In the genomic region with DNA sequence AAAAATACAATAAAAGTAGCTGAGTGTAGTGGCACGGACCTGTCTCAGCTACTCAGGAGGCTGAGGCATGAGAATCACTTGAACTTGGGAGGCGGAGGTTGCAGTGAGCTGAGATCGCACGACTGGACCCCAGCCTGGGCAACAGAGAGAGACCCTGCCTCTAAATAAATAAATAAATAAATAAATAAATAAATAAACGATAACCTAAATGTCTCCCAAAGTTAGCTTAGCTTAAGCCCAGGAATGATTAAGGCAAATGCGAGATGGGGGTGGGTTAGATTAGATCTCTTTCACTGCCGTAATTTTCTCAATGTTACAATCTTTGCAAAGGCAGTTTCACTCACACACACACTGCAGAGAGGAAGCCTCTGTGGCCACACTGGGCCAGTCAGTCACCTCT, we compare ENCODE assay signal across 25 cellular contexts. TPM values are rescaled to one million over a fixed set of nuclear protein-coding genes. Genes with fewer than 3 reads are reported as not detected.
A peak's percentile ranks its signal among the peaks of the same experiment; 100 is the strongest.
DNase-seq lines count a peak whose midpoint lies in the region; ATAC-seq, FAIRE-seq and TF ChIP-seq lines count a peak whose summit lies in the region.
"Had no signal": no experiment of that assay in that cellular context is flagged by ENCODE, and none has a peak within 500 bp of the region (broad histone marks: within the 10 kb centered on the region; RNA-seq: fewer than 3 reads in every experiment).

No MANE protein-coding gene starts in this region.

- ATAC-seq in K562 (peak; percentile 2; the same call in 1 of the 3 replicates), HG02588 (IDR thresholded peaks at IDR 0.05; ENCODE audit: unreplicated experiment) (no peak), GM19351 (IDR thresholded peaks at IDR 0.05; ENCODE audit: unreplicated experiment) (no peak)
- ATAC-seq: naive thymus-derived CD8-positive, alpha-beta T cell had no signal

- H3K4me3 Mint-ChIP-seq in chondrocyte (ENCODE audit: unreplicated experiment) = no peak overlapping the region
- H3K4me3 Mint-ChIP-seq: activated CD4-positive, alpha-beta T cell treated with anti-CD3 and anti-CD28 coated beads for 36 hours; activated naive CD8-positive, alpha-beta T cell treated with anti-CD3 and anti-CD28 coated beads for 36 hours; stimulated activated naive CD8-positive, alpha-beta T cell treated with anti-CD3 and anti-CD28 coated beads, Interleukin-15, Interleukin-2, amounts not matched to agents 100 ng/mL and 50 ng/mL, for 24 hours had no signal

- no peaks in the 10 kb centered on the region for H3K36me3 ChIP-seq in A673 (ENCODE audit: insufficient read depth, low read length, poor library complexity, severe bottlenecking)
- no peaks in the 10 kb centered on the region for H3K36me3 ChIP-seq in HUES48 (ENCODE audit: control insufficient read depth, insufficient read depth, low read length)
- H3K36me3 ChIP-seq in K562 (ENCODE audit: control insufficient read depth, insufficient read depth, low read length) = no peaks in the 10 kb centered on the region; the same call in 2 of the 3 replicates
- H3K36me3 ChIP-seq in mesendoderm (ENCODE audit: control insufficient read depth, insufficient read depth, low read length) = no peaks in the 10 kb centered on the region
- H3K36me3 ChIP-seq: ovary, thyroid gland had no signal

- FAIRE-seq in K562 (lab: Jason Lieb, UNC) = no peak
- FAIRE-seq: astrocyte, HepG2, small intestine had no signal

- peak overlapping the region; percentile 66 for H2AK5ac ChIP-seq in mesendoderm (ENCODE audit: low read length)

- H2BK120ac ChIP-seq in mesendoderm (ENCODE audit: low read depth, low read length) = no peak overlapping the region

- H3K4me3 ChIP-seq in A673 (ENCODE audit: low read depth, low read length, poor library complexity, severe bottlenecking) (no peak overlapping the region), HUES48 (ENCODE audit: low read depth, low read length) (no peak overlapping the region), K562 (no peak overlapping the region), mesendoderm (ENCODE audit: low read length) (no peak overlapping the region)
- H3K4me3 ChIP-seq: ovary, thyroid gland had no signal

- H3K27me3 Mint-ChIP-seq in chondrocyte (ENCODE audit: low read depth) = no peaks in the 10 kb centered on the region

- H3K56ac ChIP-seq in mesendoderm (ENCODE audit: low read length) = peak overlapping the region; percentile 85

- H3K4me1 Mint-ChIP-seq in chondrocyte (ENCODE audit: low read depth) = peaks cover 10% of the 10 kb centered on the region

- H3K79me1 ChIP-seq in mesendoderm (ENCODE audit: low read length) = no peaks in the 10 kb centered on the region

- intact Hi-C loops in A673 (cut with micrococcal nuclease; ENCODE audit: unreplicated experiment) = loop anchor here (5.0 kb wide), 1 partner anchor 267 kb away; no protein-coding TSS in a partner anchor
- intact Hi-C loops in K562 (cut with micrococcal nuclease) = no loop called here

- H3K23ac ChIP-seq in mesendoderm (ENCODE audit: low read length) = no peak overlapping the region

- H3K27me3 ChIP-seq in A673 (replicated peaks; ENCODE audit: insufficient read depth, low read depth, low read length, poor library complexity) (no peaks in the 10 kb centered on the region), HUES48 (ENCODE audit: control insufficient read depth, insufficient read depth, low read length) (no peaks in the 10 kb centered on the region), K562 (ENCODE audit: control insufficient read depth in 2 of 2, insufficient read depth in 2 of 2, low read length in 2 of 2) (no peaks in the 10 kb centered on the region), mesendoderm (ENCODE audit: insufficient read depth, low read length, poor library complexity) (no peaks in the 10 kb centered on the region)
- H3K27me3 ChIP-seq: ovary, thyroid gland had no signal

- CTCF ChIA-PET in A673 (lab: Charles Lee) = no interaction called here
- CTCF ChIA-PET in K562 (lab: Yijun Ruan, JAX; ENCODE audit: low intra/inter-chr PET ratio) = no interaction called here
- CTCF ChIA-PET in GM10248 (lab: Yijun Ruan, JAX) = interaction anchor here (0.8 to 2.2 kb wide), 6 partner anchors 14 to 310 kb away, joined by 3 to 6 read pairs (median 4); no protein-coding TSS in a partner anchor

- H3K18ac ChIP-seq in mesendoderm (ENCODE audit: low read length) = peak overlapping the region; percentile 11

- in situ Hi-C loops in K562 (cut with MboI) = no loop called here

- peaks cover 31% of the 10 kb centered on the region for H3K4me1 ChIP-seq in A673 (ENCODE audit: insufficient read depth, low read length, poor library complexity, severe bottlenecking)
- H3K4me1 ChIP-seq in HUES48 (ENCODE audit: control insufficient read depth, insufficient read depth, low read length) = peaks cover 50% of the 10 kb centered on the region
- peaks cover 36 to 70% of the 10 kb centered on the region in 2 experiments for H3K4me1 ChIP-seq in K562 (replicated peaks in 1 of 2; ENCODE audit: control insufficient read depth in 2 of 2, insufficient read depth in 2 of 2, low read length in 2 of 2)
- peaks cover 19% of the 10 kb centered on the region for H3K4me1 ChIP-seq in mesendoderm (ENCODE audit: control insufficient read depth, low read depth, low read length)

- no peaks in the 10 kb centered on the region for H3K36me3 Mint-ChIP-seq in chondrocyte (ENCODE audit: low read depth)
- H3K36me3 Mint-ChIP-seq: activated naive CD8-positive, alpha-beta T cell treated with anti-CD3 and anti-CD28 coated beads for 36 hours; naive thymus-derived CD8-positive, alpha-beta T cell had no signal

- H3K9me3 ChIP-seq in A673 (ENCODE audit: low read depth, low read length, poor library complexity, severe bottlenecking) = no peaks in the 10 kb centered on the region
- H3K9me3 ChIP-seq in HUES48 (ENCODE audit: control insufficient read depth, insufficient read depth, low read length) = no peaks in the 10 kb centered on the region
- no peaks in the 10 kb centered on the region for H3K9me3 ChIP-seq in K562 (replicated peaks; ENCODE audit: control insufficient read depth, insufficient read depth, low read depth, low read length)
- H3K9me3 ChIP-seq: ovary, thyroid gland had no signal

- peak overlapping the region; percentile 29 for H3K4ac ChIP-seq in mesendoderm (ENCODE audit: low read depth, low read length)

- peak overlapping the region; percentile 63 for H2AFZ ChIP-seq in K562 (ENCODE audit: low read depth, low read length)

- H3K9me1 ChIP-seq in K562 (ENCODE audit: control insufficient read depth, insufficient read depth, low read length) = no peaks in the 10 kb centered on the region

- POLR2A ChIA-PET in A673 (lab: Charles Lee; ENCODE audit: low non-redundant PET) (interaction anchor here (0.6 kb wide), 1 partner anchor 40 kb away, joined by 3 read pairs; no protein-coding TSS in a partner anchor), K562 (lab: Yijun Ruan, JAX) (interaction anchor here (0.5 to 2.3 kb wide), 15 partner anchors 12 to 260 kb away, joined by 3 to 13 read pairs (median 4); a partner anchor contains a TSS), GM10248 (lab: Yijun Ruan, JAX) (interaction anchor here (1.9 kb wide), 1 partner anchor 46 kb away, joined by 4 read pairs; a partner anchor contains a TSS)

- H3K9ac ChIP-seq in HUES48 (ENCODE audit: low read depth, low read length) = no peak overlapping the region
- peak overlapping the region; percentile 40 to 57; a peak in 3 of 4 replicates for H3K9ac ChIP-seq in K562 (ENCODE audit: insufficient read depth in 1 of 2, low read depth in 2 of 2, low read length in 2 of 2)
- peak overlapping the region; percentile 59 for H3K9ac ChIP-seq in mesendoderm (ENCODE audit: low read length)

- no peak for TF ChIP-seq EP300 in K562 (IDR thresholded peaks at IDR 0.05; ENCODE audit: low read length)

- H3K4me2 ChIP-seq in K562 (ENCODE audit: insufficient read depth, low read length) (peak overlapping the region; percentile 54), mesendoderm (ENCODE audit: low read length) (no peak overlapping the region)

- peak overlapping the region; percentile 1 for H3K27ac ChIP-seq in A673 (ENCODE audit: low read depth, low read length, poor library complexity, severe bottlenecking)
- peak overlapping the region; percentile 31 for H3K27ac ChIP-seq in HUES48 (ENCODE audit: low read depth, low read length)
- H3K27ac ChIP-seq in K562 (ENCODE audit: extremely low read depth, low read depth, low read length) = peak overlapping the region; percentile 83
- peak overlapping the region; percentile 73 for H3K27ac ChIP-seq in mesendoderm (ENCODE audit: low read depth, low read length)
- H3K27ac ChIP-seq: ovary, thyroid gland had no signal

- no peak for TF ChIP-seq CTCF in A673 (conservative IDR thresholded peaks at IDR 0.05; ENCODE audit: low read depth, low read length)
- no peak for TF ChIP-seq CTCF in K562 (IDR thresholded peaks at IDR 0.05 in 2 of 3, conservative IDR thresholded peaks at IDR 0.05 in 1 of 3; ENCODE audit: insufficient read depth in 2 of 3, low read depth in 1 of 3, low read length in 3 of 3)
- no peak for TF ChIP-seq CTCF in chondrocyte (IDR thresholded peaks at IDR 0.05)
- TF ChIP-seq CTCF in GM10248 (IDR thresholded peaks at IDR 0.05; ENCODE audit: control extremely low read depth, extremely low read depth, low read depth, missing control alignments) = no peak

- H4K20me1 ChIP-seq in K562 (replicated peaks; ENCODE audit: control insufficient read depth, insufficient read depth, low read length) = no peaks in the 10 kb centered on the region

- H4K8ac ChIP-seq in mesendoderm (ENCODE audit: low read depth, low read length) = no peak overlapping the region

- BruUV-seq in A673 (replicated peaks; lab: Mats Ljungman, UMichigan) (no TSS peak), K562 (replicated peaks; lab: Mats Ljungman, UMichigan) (no TSS peak)

- no peak for TF ChIP-seq RAD21 in K562 (CRISPR knock-in tag; conservative IDR thresholded peaks at IDR 0.05 in 1 of 2, IDR thresholded peaks at IDR 0.05 in 1 of 2)

- H3K79me2 ChIP-seq in K562 (ENCODE audit: control insufficient read depth, insufficient read depth, low read length) = peaks cover 8% of the 10 kb centered on the region; the same call in 1 of the 3 replicates
- H3K79me2 ChIP-seq in mesendoderm (ENCODE audit: control insufficient read depth, insufficient read depth, low read length) = no peaks in the 10 kb centered on the region

- TF ChIP-seq POLR2A in K562 (conservative IDR thresholded peaks at IDR 0.05) = no peak

- no peak overlapping the region for H3K27ac Mint-ChIP-seq in chondrocyte (ENCODE audit: unreplicated experiment)
- H3K27ac Mint-ChIP-seq: activated CD4-positive, alpha-beta T cell treated with anti-CD3 and anti-CD28 coated beads for 36 hours; activated naive CD8-positive, alpha-beta T cell treated with anti-CD3 and anti-CD28 coated beads for 36 hours had no signal

- no peak for DNase-seq in A673 (ENCODE audit: low spot score)
- no peak for DNase-seq in K562 (ENCODE audit: extremely low read depth in 1 of 4, low spot score in 3 of 4)
- DNase-seq in mesendoderm = no peak
- DNase-seq in chondrocyte (ENCODE audit: low spot score) = no peak
- no peak for DNase-seq in GM10248 (ENCODE audit: extremely low spot score)
- DNase-seq: activated T-cell treated with anti-CD3 and anti-CD28 coated beads, Interleukin-2, amount 50 U/mL, for 1 hour; central memory CD4-positive, alpha-beta T cell; dermis blood vessel endothelial cell; DMS79 treated with DMSO at 0.1 percent for 48 hours; GF-D8; NCI-H1048; NCI-H526; ovary; RPMI8226; small intestine had no signal

- WGBS in K562 (ENCODE audit: insufficient coverage, low coverage, missing lambda C conversion rate) = 38% methylated on average over 5 of the region's 7 CpGs
- no CpG with 5 or more reads among the region's 7 CpGs for WGBS in mesendoderm (ENCODE audit: extremely low coverage, insufficient coverage, low lambda C conversion rate)

- no peak overlapping the region for H2BK15ac ChIP-seq in mesendoderm (replicated peaks; ENCODE audit: low read depth)

- no peaks in the 10 kb centered on the region for H3K9me3 Mint-ChIP-seq in chondrocyte (ENCODE audit: low read depth)
- H3K9me3 Mint-ChIP-seq: activated naive CD8-positive, alpha-beta T cell treated with anti-CD3 and anti-CD28 coated beads for 36 hours; naive thymus-derived CD8-positive, alpha-beta T cell; stimulated activated naive CD8-positive, alpha-beta T cell treated with anti-CD3 and anti-CD28 coated beads, Interleukin-15, Interleukin-2, amounts not matched to agents 100 ng/mL and 50 ng/mL, for 24 hours had no signal

- H4K5ac ChIP-seq in mesendoderm (ENCODE audit: low read length) = peak overlapping the region; percentile 68

- peak overlapping the region; percentile 92 for H2BK5ac ChIP-seq in mesendoderm (ENCODE audit: low read length)

RNA-seq across cellular contexts. Expression of a gene that starts 46.7 kb away (rescaled TPM):
- total RNA-seq in A673 (2021) (114 and 120 TPM in 2 replicates), K562 (2014; rRNA removed) (51.1 and 51.8 TPM in 2 replicates), K562 (2014; rRNA removed; fragmentation: Illumina TruSeq; extraction: Trizol) (91.0 and 106 TPM in 2 replicates), K562 (2015; rRNA removed; fragmentation: Illumina TruSeq; extraction: Trizol) (68.1 and 75.0 TPM in 2 replicates), K562 (2021) (91.7 and 100 TPM in 2 replicates), chondrocyte (110 to 218 TPM (median 205 TPM) in 3 replicates)
- total RNA-seq in K562 (2011; cell fraction: chromatin; rRNA removed; ENCODE audit: low replicate concordance) = 209 and 630 TPM in 2 replicates
- total RNA-seq in K562 (2011; cell fraction: nucleolus; rRNA removed) = 107 and 151 TPM in 2 replicates
- 261 and 301 TPM in 2 replicates for total RNA-seq in K562 (2011; cell fraction: nucleoplasm; rRNA removed)
- polyA plus RNA-seq in K562 (2011; rRNA removed) (164 and 229 TPM in 2 replicates), K562 (2014; fragmentation: Illumina TruSeq; extraction: Trizol) (81.1 and 94.7 TPM in 2 replicates), K562 (2014; fragmentation: Nextera tagmentation; extraction: Ambion mirVana) (10 to 100 TPM; 22.8 to 29.8 TPM), K562 (2014; rRNA removed) (118 and 163 TPM in 2 replicates)
- polyA plus RNA-seq in K562 (2011; cell fraction: cytosol; rRNA removed) = 131 and 284 TPM in 2 replicates
- 372 and 557 TPM in 2 replicates for polyA plus RNA-seq in K562 (2011; cell fraction: nucleus; rRNA removed)
- 64.3 and 80.1 TPM in 2 replicates for polyA plus RNA-seq in K562 (2012)
- 83.8 and 95.9 TPM in 2 replicates for polyA minus RNA-seq in K562 (2011; rRNA and poly(A)+ RNA removed)
- 38.2 and 47.6 TPM in 2 replicates for polyA minus RNA-seq in K562 (2011; cell fraction: cytosol; rRNA and poly(A)+ RNA removed)
- 92.9 and 111 TPM in 2 replicates for polyA minus RNA-seq in K562 (2011; cell fraction: nucleus; rRNA and poly(A)+ RNA removed)
- polyA plus RNA-seq in mesendoderm (2013, experiment 1 of 2) = 54.3 TPM
- polyA plus RNA-seq in mesendoderm (2013, experiment 2 of 2) = 53.7 TPM

Comparison
In these comparisons a context has a peak if more than half of its experiments do, and no peak if none do; other contexts are left out.
1. H3K27ac ChIP-seq: peak in every context shown above with its lines; median percentile 83 in K562; 73 in mesendoderm; 31 in HUES48; 1 in A673.